Comparison of ENCODE assay signal across 29 cellular contexts in the genomic region with DNA sequence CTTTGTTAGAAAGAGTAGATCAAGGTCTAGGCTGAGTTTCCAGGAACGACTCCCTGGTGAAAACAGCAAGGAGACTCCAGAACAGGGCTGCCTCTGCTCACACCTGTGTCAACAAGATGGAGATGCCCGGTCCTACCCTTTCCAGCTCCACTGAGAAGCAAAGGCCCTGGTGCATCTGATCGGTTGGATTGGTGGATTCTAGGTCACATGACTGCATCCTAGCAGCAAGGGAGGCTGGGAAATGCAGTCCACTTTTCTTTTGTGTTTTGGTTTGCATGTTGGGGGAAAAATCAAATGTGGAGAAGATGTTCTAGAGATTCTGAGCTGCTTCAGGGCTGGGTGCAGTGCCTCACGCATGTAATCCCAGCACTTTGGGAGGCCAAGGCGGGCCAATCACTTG.
DNase-seq lines count a peak whose midpoint lies in the region; ATAC-seq and TF ChIP-seq lines count a peak whose summit lies in the region.
"Had no signal": no experiment of that assay in that cellular context is flagged by ENCODE, and none has a peak within 500 bp of the region (broad histone marks: within the 10 kb centered on the region; RNA-seq: fewer than 3 reads in every experiment).

No MANE protein-coding gene starts in this region.

- no peak overlapping the region for H3K9ac ChIP-seq in IMR-90 (ENCODE audit: low read depth, low read length)
- H3K9ac ChIP-seq in mesendoderm (ENCODE audit: low read length), result no peak overlapping the region
- no peak overlapping the region for H3K9ac ChIP-seq in smooth muscle cell (ENCODE audit: low read depth)

- H3K4me1 ChIP-seq in IMR-90 (ENCODE audit: control insufficient read depth, insufficient read depth, low read length), result peaks cover 17% of the 10 kb centered on the region
- H3K4me1 ChIP-seq in mesendoderm (ENCODE audit: control insufficient read depth, low read depth, low read length), result no peaks in the 10 kb centered on the region
- no peaks in the 10 kb centered on the region for H3K4me1 ChIP-seq in smooth muscle cell (ENCODE audit: low read depth)
- H3K4me1 ChIP-seq: Caco-2 had no signal

- POLR2A ChIA-PET in IMR-90 (lab: Charles Lee; ENCODE audit: unreplicated experiment), result no interaction called here

- H3F3A ChIP-seq in smooth muscle cell (ENCODE audit: low read depth), result no peaks in the 10 kb centered on the region

- no peaks in the 10 kb centered on the region for H4K20me1 ChIP-seq in IMR-90 (ENCODE audit: insufficient read depth, low read length)
- no peaks in the 10 kb centered on the region for H4K20me1 ChIP-seq in smooth muscle cell (ENCODE audit: low read depth)

- no peak overlapping the region; the same call in 1 of the 2 replicates for H3K14ac ChIP-seq in IMR-90 (replicated peaks; ENCODE audit: low read depth, low read length)

- peak overlapping the region; percentile 76 for H2AK5ac ChIP-seq in IMR-90 (ENCODE audit: low read depth, low read length)
- H2AK5ac ChIP-seq in mesendoderm (ENCODE audit: low read length), result no peak overlapping the region

- TF ChIP-seq CTCF in IMR-90 (conservative IDR thresholded peaks at IDR 0.05; ENCODE audit: low read depth, low read length) (no peak), smooth muscle cell (IDR thresholded peaks at IDR 0.05; ENCODE audit: borderline replicate concordance, insufficient read depth, poor library complexity, severe bottlenecking) (no peak)

- 92% methylated on average over 3 of the region's 5 CpGs; no CpG with 5 or more reads in 1 of the 2 experiments for WGBS in IMR-90 (ENCODE audit: extremely low coverage in 2 of 2, insufficient read length in 1 of 2), 2 experiments
- WGBS in mesendoderm (ENCODE audit: extremely low coverage, insufficient coverage, low lambda C conversion rate), result no CpG with 5 or more reads among the region's 5 CpGs
- 86% methylated on average over 5 of the region's 5 CpGs for WGBS in smooth muscle cell (ENCODE audit: low lambda C conversion rate)

- CTCF ChIA-PET in IMR-90 (lab: Yijun Ruan, JAX), result no interaction called here

- no peak overlapping the region for H3K56ac ChIP-seq in IMR-90 (ENCODE audit: extremely low read depth, insufficient read depth, low read length)
- H3K56ac ChIP-seq in mesendoderm (ENCODE audit: low read length), result no peak overlapping the region

- no peak overlapping the region for H3K4me3 ChIP-seq in IMR-90 (ENCODE audit: insufficient read depth, low read depth, low read length)
- no peak overlapping the region for H3K4me3 ChIP-seq in mesendoderm (ENCODE audit: low read length)
- H3K4me3 ChIP-seq in smooth muscle cell, result no peak overlapping the region
- H3K4me3 ChIP-seq: coronary artery, SJSA1 had no signal

- intact Hi-C loops in IMR-90 (cut with micrococcal nuclease) (no loop called here), cardiac septum (cut with DNase I) (no loop called here)

- BruUV-seq in IMR-90 (replicated peaks; lab: Mats Ljungman, UMichigan), result no TSS peak

- peak overlapping the region; percentile 69 for H4K91ac ChIP-seq in IMR-90 (ENCODE audit: insufficient read depth, low read depth, low read length)

- H3K79me2 ChIP-seq in mesendoderm (ENCODE audit: control insufficient read depth, insufficient read depth, low read length), result no peaks in the 10 kb centered on the region
- no peaks in the 10 kb centered on the region for H3K79me2 ChIP-seq in smooth muscle cell (ENCODE audit: low read depth)

- H2BK5ac ChIP-seq in IMR-90 (ENCODE audit: low read depth, low read length, poor library complexity, severe bottlenecking), result peak overlapping the region; percentile 94
- H2BK5ac ChIP-seq in mesendoderm (ENCODE audit: low read length), result no peak overlapping the region

- H3K27me3 ChIP-seq in IMR-90 (ENCODE audit: control insufficient read depth, insufficient read depth, low read length), result no peaks in the 10 kb centered on the region
- H3K27me3 ChIP-seq in mesendoderm (ENCODE audit: insufficient read depth, low read length, poor library complexity), result no peaks in the 10 kb centered on the region
- no peaks in the 10 kb centered on the region for H3K27me3 ChIP-seq in smooth muscle cell (ENCODE audit: low read depth)
- H3K27me3 ChIP-seq: SJSA1 had no signal

- H4K8ac ChIP-seq in IMR-90 (ENCODE audit: low read depth in 2 of 2, low read length in 2 of 2) (peak overlapping the region; percentile 77 to 85; a peak in 2 of 4 replicates), mesendoderm (ENCODE audit: low read depth, low read length) (no peak overlapping the region)

- no peak for TF ChIP-seq POLR2A in IMR-90 (IDR thresholded peaks at IDR 0.05; ENCODE audit: low read depth, low read length)

- peak overlapping the region; percentile 46 for H3K18ac ChIP-seq in IMR-90 (ENCODE audit: low read depth, low read length)
- no peak overlapping the region for H3K18ac ChIP-seq in mesendoderm (ENCODE audit: low read length)

- H4K5ac ChIP-seq in IMR-90 (ENCODE audit: low read depth, low read length) (peak overlapping the region; percentile 49), mesendoderm (ENCODE audit: low read length) (no peak overlapping the region)

- ATAC-seq in IMR-90 (ENCODE audit: low read depth), result no peak
- ATAC-seq: activated naive CD8-positive, alpha-beta T cell treated with anti-CD3 and anti-CD28 coated beads, Interleukin-2, amount 50 U/mL, for 24 hours; left lobe of liver; stimulated activated naive B cell treated with anti-CD40 and anti-IgM and Interleukin-4, amounts not matched to agents 10 μg/mL and 1 μg/mL and 100 μg/mL, for 72 hours had no signal

- H2AFZ ChIP-seq in IMR-90 (replicated peaks; ENCODE audit: low read length, poor library complexity), result no peak overlapping the region
- no peak overlapping the region for H2AFZ ChIP-seq in smooth muscle cell (ENCODE audit: low read depth)

- H3K4me2 ChIP-seq in IMR-90 (ENCODE audit: low read depth, low read length) (no peak overlapping the region), mesendoderm (ENCODE audit: low read length) (no peak overlapping the region), smooth muscle cell (no peak overlapping the region)

- TF ChIP-seq RAD21 in IMR-90 (IDR thresholded peaks at IDR 0.05; ENCODE audit: low read length), result no peak

- 0 out of 2 replicates have a peak, but pooled peaks cover 2% of the 10 kb centered on the region for H3K9me1 ChIP-seq in IMR-90 (ENCODE audit: insufficient read depth, low read length)

- peaks cover 4 to 37% of the 10 kb centered on the region in 2 experiments; a peak in 2 of 4 replicates for H3K79me1 ChIP-seq in IMR-90 (ENCODE audit: low read depth in 1 of 2, low read length in 2 of 2)
- no peaks in the 10 kb centered on the region for H3K79me1 ChIP-seq in mesendoderm (ENCODE audit: low read length)

- dilution Hi-C loops in IMR-90 (cut with HindIII; ENCODE audit: low sequenced_read_pairs, unreplicated experiment), result no loop called here

- H3K9me3 ChIP-seq in IMR-90 (ENCODE audit: control insufficient read depth, insufficient read depth, low read length), result no peaks in the 10 kb centered on the region
- no peaks in the 10 kb centered on the region for H3K9me3 ChIP-seq in smooth muscle cell (replicated peaks; ENCODE audit: low read depth)
- H3K9me3 ChIP-seq: SJSA1 had no signal

- H2BK20ac ChIP-seq in IMR-90 (ENCODE audit: low read depth, low read length), result peak overlapping the region; percentile 85

- H3K23ac ChIP-seq in IMR-90 (ENCODE audit: low read depth, low read length) (no peak overlapping the region), mesendoderm (ENCODE audit: low read length) (no peak overlapping the region)

- peak overlapping the region; percentile 77; the same call in 1 of the 2 replicates for H2BK120ac ChIP-seq in IMR-90 (ENCODE audit: low read depth, low read length)
- H2BK120ac ChIP-seq in mesendoderm (ENCODE audit: low read depth, low read length), result no peak overlapping the region

- DNase-seq in DMS 273 (lab: John Stamatoyannopoulos, UW; ENCODE audit: unreplicated experiment) (peak; percentile 26), DMS 273 treated with DMSO at 0.1 percent for 48 hours (lab: John Stamatoyannopoulos, UW) (no peak), IMR-90 (no peak), SK-MEL-5 (ENCODE audit: low read depth, low spot score) (peak; percentile 43), mesendoderm (peak; percentile 47), smooth muscle cell (lab: John Stamatoyannopoulos, UW; ENCODE audit: unreplicated experiment) (no peak), cardiac septum (ENCODE audit: low spot score) (no peak), NCI-H526 treated with DMSO at 0.1 percent for 48 hours (lab: John Stamatoyannopoulos, UW) (no peak)
- DNase-seq: activated CD4-positive, alpha-beta T cell treated with anti-CD3 and anti-CD28 coated beads, Interleukin-2, amount 50 U/mL, for 48 hours; activated CD4-positive, CD25-positive, alpha-beta regulatory T cell treated with anti-CD3 and anti-CD28 coated beads, Interleukin-2, amount 50 U/mL, for 72 hours; activated naive CD4-positive, alpha-beta T cell; activated naive CD8-positive, alpha-beta T cell treated with anti-CD3 and anti-CD28 coated beads, Interleukin-2, amount 50 U/mL, for 24 hours; caudate nucleus; DND-41; effector CD8-positive, alpha-beta T cell; GF-D8; GOT3; hypothalamus; NCI-H1048; NCI-H1694; nephron progenitor cell; stimulated activated naive B cell treated with anti-CD40 and anti-IgM and Interleukin-4, amounts not matched to agents 10 μg/mL and 1 μg/mL and 100 μg/mL, for 72 hours; substantia nigra had no signal

- in situ Hi-C loops in IMR-90 (cut with MboI; ENCODE audit: low sequenced_read_pairs), result no loop called here
- in situ Hi-C loops in SK-MEL-5 (cut with HindIII; ENCODE audit: low pct_unique_long_range_greater_than_20kb, low sequenced_read_pairs), result no loop called here

- H3K27ac ChIP-seq in IMR-90 (ENCODE audit: insufficient read depth, low read length) (no peak overlapping the region), mesendoderm (ENCODE audit: low read depth, low read length) (no peak overlapping the region), smooth muscle cell (ENCODE audit: low read depth) (no peak overlapping the region)
- H3K27ac ChIP-seq: 22Rv1, coronary artery, epithelial cell of prostate, SJSA1 had no signal

- peak overlapping the region; percentile 93; the same call in 2 of the 3 replicates for H2BK15ac ChIP-seq in IMR-90 (ENCODE audit: low read depth, low read length)
- no peak overlapping the region for H2BK15ac ChIP-seq in mesendoderm (replicated peaks; ENCODE audit: low read depth)

- H2AK9ac ChIP-seq in IMR-90 (replicated peaks; ENCODE audit: low read depth, low read length, poor library complexity), result no peak overlapping the region

- H3K4ac ChIP-seq in IMR-90 (ENCODE audit: low read depth, low read length) (peak overlapping the region; percentile 74), mesendoderm (ENCODE audit: low read depth, low read length) (no peak overlapping the region)

- H3K36me3 ChIP-seq in IMR-90 (ENCODE audit: control insufficient read depth, insufficient read depth, low read length) (no peaks in the 10 kb centered on the region), mesendoderm (ENCODE audit: control insufficient read depth, insufficient read depth, low read length) (no peaks in the 10 kb centered on the region), smooth muscle cell (ENCODE audit: low read depth) (no peaks in the 10 kb centered on the region)
- H3K36me3 ChIP-seq: SJSA1 had no signal

Comparison
In these comparisons a context has a peak if more than half of its experiments do, and no peak if none do; other contexts are left out.
1. DNase-seq: peak in DMS 273 (single experiment), SK-MEL-5 (single experiment) and mesendoderm (single experiment); none in DMS 273 treated with DMSO at 0.1 percent for 48 hours (single experiment), IMR-90 (single experiment), smooth muscle cell (single experiment), cardiac septum (single experiment) and NCI-H526 treated with DMSO at 0.1 percent for 48 hours (single experiment).